ENCODE assay signal across 8 cellular contexts in genomic region chr19:49489601-49490167, GRCh38.
DNase-seq lines count a peak whose midpoint lies in the region; ATAC-seq, FAIRE-seq and TF ChIP-seq lines count a peak whose summit lies in the region.

No MANE protein-coding gene starts in this region.

- POLR2A ChIA-PET in RWPE1 (lab: Yijun Ruan, JAX; ENCODE audit: low non-redundant PET) = interaction anchor here (0.6 kb wide), 1 partner anchor 38 kb away, joined by 3 read pairs; the partner anchor contains the start of gene PIH1D1

- DNase-seq in RWPE1 (ENCODE audit: low spot score) (no peak), epithelial cell of esophagus (ENCODE audit: low read depth) (no peak), skeletal muscle cell (ENCODE audit: low read depth) (no peak), NCI-H1105 (lab: John Stamatoyannopoulos, UW) (no peak), GM03348 (ENCODE audit: low spot score) (no peak), urothelium cell line (ENCODE audit: low spot score) (no peak)

- CTCF ChIA-PET in RWPE1 (lab: Yijun Ruan, JAX) = interaction anchor here (0.6 kb wide), 1 partner anchor 64 kb away, joined by 3 read pairs; no protein-coding TSS in a partner anchor

- peak; percentile 41 for TF ChIP-seq POLR2A in GM18505 (IDR thresholded peaks at IDR 0.05; ENCODE audit: borderline replicate concordance, extremely low read depth, insufficient read depth, insufficient read length)

- H3K4me3 ChIP-seq in epithelial cell of esophagus (ENCODE audit: low read length) = peak overlapping the region; percentile 96
- peak overlapping the region; percentile 99 for H3K4me3 ChIP-seq in skeletal muscle cell (ENCODE audit: low read depth, low read length)

- peak overlapping the region; percentile 88 for H3K27ac ChIP-seq in RWPE1

- ATAC-seq in GM18505 (IDR thresholded peaks at IDR 0.05; ENCODE audit: unreplicated experiment) = no peak
- no peak for ATAC-seq in HG03378 (IDR thresholded peaks at IDR 0.05; ENCODE audit: unreplicated experiment)

- no peak for FAIRE-seq in urothelium cell line (lab: Jason Lieb, UNC)

- TF ChIP-seq CTCF in RWPE1 (conservative IDR thresholded peaks at IDR 0.05; ENCODE audit: low read depth) (no peak), epithelial cell of esophagus (IDR thresholded peaks at IDR 0.05; ENCODE audit: insufficient read depth, low read depth, low read length, missing control alignments) (peak; percentile 20)
